22 cellular contexts compared by ENCODE assay signal in the genomic region with DNA sequence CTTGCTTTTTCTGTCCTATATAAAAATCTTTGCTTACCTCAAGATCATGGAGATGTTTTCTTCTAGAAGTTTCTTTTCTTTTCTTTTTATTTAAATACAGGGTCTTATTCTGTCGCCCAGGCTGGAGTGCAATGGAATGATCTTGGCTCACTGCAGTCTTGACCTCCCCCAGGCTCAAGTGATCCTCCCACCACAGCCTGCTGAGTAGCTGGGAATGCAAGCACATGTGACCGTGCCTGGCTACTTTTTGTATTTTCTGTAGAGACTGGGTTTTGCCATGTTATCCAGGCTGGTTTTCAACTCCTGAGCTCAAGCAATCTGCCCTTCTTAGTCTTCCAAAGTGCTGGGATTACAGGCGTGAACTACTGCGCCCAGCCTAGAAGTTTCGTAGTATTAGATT.
"Had no signal": no experiment of that assay in that cellular context is flagged by ENCODE, and none has a peak within 500 bp of the region (broad histone marks: within the 10 kb centered on the region; RNA-seq: fewer than 3 reads in every experiment).

No MANE protein-coding gene starts in this region.

- ATAC-seq: activated CD4-positive, CD25-positive, alpha-beta regulatory T cell treated with anti-CD3 and anti-CD28 coated beads, Interleukin-2, amount 50 U/mL, for 24 hours; activated CD8-positive, alpha-beta T cell treated with anti-CD3 and anti-CD28 coated beads for 36 hours; activated T-cell treated with anti-CD3 and anti-CD28 coated beads, Interleukin-2, amount 50 U/mL, for 72 hours; SK-N-SH treated with all-trans-retinoic acid at 6 μM for 48 hours had no signal

- H3K36me3 ChIP-seq: brain microvascular endothelial cell, cardiac muscle cell, Peyer's patch, SJSA1 had no signal

- H3K27ac ChIP-seq: brain microvascular endothelial cell, cardiac muscle cell, Peyer's patch, RWPE1, SJSA1 had no signal

- DNase-seq: activated CD4-positive, alpha-beta T cell treated with anti-CD3 and anti-CD28 coated beads for 4 hours; activated CD8-positive, alpha-beta memory T cell treated with anti-CD3 and anti-CD28 coated beads, Interleukin-2, amount 50 U/mL, for 4 hours; activated CD8-positive, alpha-beta T cell treated with anti-CD3 and anti-CD28 coated beads for 36 hours; activated gamma-delta T cell treated with Interleukin-2 at 50 U/mL for 16 hours; activated T-cell treated with anti-CD3 and anti-CD28 coated beads, Interleukin-2, amount 50 U/mL, for 72 hours; amniotic stem cell; brain microvascular endothelial cell; Karpas-422; MM.1S; NCI-H1105; NCI-H1436 treated with DMSO at 0.1 percent for 48 hours; NCI-H187; NCI-H2081; NCI-H446; NCI-H524; Peyer's patch; SHP77 had no signal

- H3K4me3 ChIP-seq: cardiac muscle cell, Peyer's patch, SJSA1 had no signal

- H3K9me3 ChIP-seq: Peyer's patch, SJSA1 had no signal

- H3K4me1 ChIP-seq: SJSA1 had no signal

- H3K27me3 ChIP-seq: brain microvascular endothelial cell, cardiac muscle cell, Peyer's patch, SJSA1 had no signal
